Comparison of ENCODE assay signal across 1 cellular context in the genomic region with DNA sequence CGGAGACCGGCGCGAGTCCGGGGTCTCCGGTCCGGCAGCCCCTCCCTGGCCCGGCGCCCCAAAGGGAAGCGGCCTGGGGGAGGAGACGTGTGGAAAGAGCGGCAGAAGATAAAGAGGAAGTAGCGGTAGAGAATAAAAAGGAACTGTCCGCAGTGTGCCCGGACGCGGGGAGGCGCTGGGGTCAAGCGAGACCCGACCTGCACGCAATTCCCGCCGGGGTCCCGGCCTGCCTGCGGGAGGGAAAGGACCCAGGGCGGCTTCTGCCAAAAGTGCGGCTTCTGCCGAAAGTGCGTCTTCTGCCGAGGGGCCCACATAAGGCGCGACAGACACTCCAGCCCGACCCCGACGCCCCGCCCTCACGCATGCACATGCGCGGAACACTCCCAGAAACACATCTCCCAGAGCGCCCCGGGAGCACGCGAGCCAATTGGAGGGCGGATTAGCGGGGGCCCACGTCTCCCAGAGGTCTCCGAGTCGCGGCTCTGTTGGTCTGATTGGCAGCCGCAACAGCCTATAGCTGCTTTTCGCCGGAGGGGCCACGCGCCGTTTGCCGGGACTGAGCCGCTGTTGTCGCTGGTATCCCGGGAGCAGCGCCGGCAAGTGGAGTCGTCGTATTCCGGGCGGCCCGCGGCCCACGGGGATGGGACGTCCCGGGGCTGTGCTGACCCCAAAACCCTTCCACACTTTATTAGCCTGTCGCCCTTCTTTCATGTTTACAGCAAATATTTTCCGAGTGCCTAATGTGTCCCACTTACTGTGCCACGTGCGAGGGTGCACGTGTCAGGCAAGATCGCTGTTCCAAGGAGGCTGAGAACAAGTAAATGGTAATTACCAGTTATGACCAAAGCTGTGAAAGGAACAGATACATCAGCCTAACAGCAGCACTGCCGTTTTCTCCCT.
TF ChIP-seq lines count a peak whose summit lies in the region.

No MANE protein-coding gene starts in this region.

TF ChIP-seq in HepG2, 621 proteins besides CTCF, POLR2A, EP300 and RAD21 (continued from another document and continues in another):
- TF ChIP-seq ZGPAT (CRISPR knock-in tag; IDR thresholded peaks at IDR 0.05), result peak; percentile 34
- TF ChIP-seq HIVEP1 (CRISPR knock-in tag; IDR thresholded peaks at IDR 0.05), result peak; percentile 41
- TF ChIP-seq GABPB1 (CRISPR knock-in tag; IDR thresholded peaks at IDR 0.05), result peak; percentile 90
- TF ChIP-seq RELA (CRISPR knock-in tag; IDR thresholded peaks at IDR 0.05), result no peak
- TF ChIP-seq IRF2 (CRISPR knock-in tag; IDR thresholded peaks at IDR 0.05), result 0 out of 2 replicates have a peak, but pooled peaks have one; percentile 33
- 0 out of 2 replicates have a peak, but pooled peaks have one; percentile 52 for TF ChIP-seq NAIF1 (CRISPR knock-in tag; IDR thresholded peaks at IDR 0.05; ENCODE audit: borderline replicate concordance)
- TF ChIP-seq THRA (CRISPR knock-in tag; IDR thresholded peaks at IDR 0.05; ENCODE audit: borderline replicate concordance), result peak; percentile 9; the same call in 1 of the 2 replicates
- TF ChIP-seq KDM2A (CRISPR knock-in tag; IDR thresholded peaks at IDR 0.05; ENCODE audit: borderline replicate concordance, low read depth), result peak; percentile 85
- peak; percentile 97 for TF ChIP-seq ZNF687 (CRISPR knock-in tag; IDR thresholded peaks at IDR 0.05)
- TF ChIP-seq ZC3H4 (CRISPR knock-in tag; IDR thresholded peaks at IDR 0.05; ENCODE audit: borderline replicate concordance), result peak; percentile 73; the same call in 1 of the 2 replicates
- TF ChIP-seq ZNF292 (CRISPR knock-in tag; IDR thresholded peaks at IDR 0.05; ENCODE audit: borderline replicate concordance, low read depth), result peak; percentile 66; the same call in 1 of the 2 replicates
- no peak; the same call in 1 of the 2 replicates for TF ChIP-seq STAG1 (CRISPR knock-in tag; IDR thresholded peaks at IDR 0.05)
- TF ChIP-seq HNRNPK (IDR thresholded peaks at IDR 0.05; ENCODE audit: low read depth, low read length, poor library complexity, severe bottlenecking), result peak; percentile 32
- TF ChIP-seq LCORL (IDR thresholded peaks at IDR 0.05), result no peak
- TF ChIP-seq LCORL (CRISPR knock-in tag; IDR thresholded peaks at IDR 0.05), result no peak; the same call in 1 of the 2 replicates
- peak; percentile 41; the same call in 1 of the 2 replicates for TF ChIP-seq ZBTB43 (CRISPR knock-in tag; conservative IDR thresholded peaks at IDR 0.05)
- TF ChIP-seq MTF2 (CRISPR knock-in tag; IDR thresholded peaks at IDR 0.05; ENCODE audit: borderline replicate concordance), result 0 out of 2 replicates have a peak, but pooled peaks have one; percentile 30
- peak; percentile 73 for TF ChIP-seq ZFY (CRISPR knock-in tag; IDR thresholded peaks at IDR 0.05)
- TF ChIP-seq NCOA2 (CRISPR knock-in tag; IDR thresholded peaks at IDR 0.05), result peak; percentile 30; the same call in 1 of the 2 replicates
- TF ChIP-seq YEATS4 (CRISPR knock-in tag; IDR thresholded peaks at IDR 0.05; ENCODE audit: borderline replicate concordance), result peak; percentile 95
- peak; percentile 83; the same call in 1 of the 2 replicates for TF ChIP-seq BRCA1 (CRISPR knock-in tag; IDR thresholded peaks at IDR 0.05)
- TF ChIP-seq, protein P1, sequence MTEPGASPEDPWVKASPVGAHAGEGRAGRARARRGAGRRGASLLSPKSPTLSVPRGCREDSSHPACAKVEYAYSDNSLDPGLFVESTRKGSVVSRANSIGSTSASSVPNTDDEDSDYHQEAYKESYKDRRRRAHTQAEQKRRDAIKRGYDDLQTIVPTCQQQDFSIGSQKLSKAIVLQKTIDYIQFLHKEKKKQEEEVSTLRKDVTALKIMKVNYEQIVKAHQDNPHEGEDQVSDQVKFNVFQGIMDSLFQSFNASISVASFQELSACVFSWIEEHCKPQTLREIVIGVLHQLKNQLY (CRISPR knock-in tag; IDR thresholded peaks at IDR 0.05), result peak; percentile 14; the same call in 1 of the 2 replicates
- peak; percentile 97 for TF ChIP-seq MYC (CRISPR knock-in tag; IDR thresholded peaks at IDR 0.05; ENCODE audit: borderline replicate concordance)
- TF ChIP-seq KLF9 (CRISPR knock-in tag; IDR thresholded peaks at IDR 0.05; ENCODE audit: low read depth), result peak; percentile 66; the same call in 1 of the 2 replicates
- TF ChIP-seq ZNF230 (CRISPR knock-in tag; IDR thresholded peaks at IDR 0.05), result peak; percentile 91
- 0 out of 2 replicates have a peak, but pooled peaks have one; percentile 34 for TF ChIP-seq ZNF354B (CRISPR knock-in tag; IDR thresholded peaks at IDR 0.05)
- TF ChIP-seq, protein P2, sequence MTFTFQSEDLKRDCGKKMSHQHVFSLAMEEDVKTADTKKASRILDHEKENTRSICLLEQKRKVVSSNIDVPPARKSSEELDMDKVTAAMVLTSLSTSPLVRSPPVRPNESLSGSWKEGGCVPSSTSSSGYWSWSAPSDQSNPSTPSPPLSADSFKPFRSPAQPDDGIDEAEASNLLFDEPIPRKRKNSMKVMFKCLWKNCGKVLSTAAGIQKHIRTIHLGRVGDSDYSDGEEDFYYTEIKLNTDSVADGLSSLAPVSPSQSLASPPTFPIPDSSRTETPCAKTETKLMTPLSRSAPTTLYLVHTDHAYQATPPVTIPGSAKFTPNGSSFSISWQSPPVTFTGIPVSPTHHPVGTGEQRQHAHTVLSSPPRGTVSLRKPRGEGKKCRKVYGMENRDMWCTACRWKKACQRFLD (CRISPR knock-in tag; IDR thresholded peaks at IDR 0.05; ENCODE audit: borderline replicate concordance), result peak; percentile 33; the same call in 1 of the 2 replicates
- TF ChIP-seq TCF7 (IDR thresholded peaks at IDR 0.05; ENCODE audit: low read depth), result no peak
- no peak; the same call in 1 of the 2 replicates for TF ChIP-seq ZNF543 (CRISPR knock-in tag; IDR thresholded peaks at IDR 0.05)
- TF ChIP-seq ZNF296 (CRISPR knock-in tag; conservative IDR thresholded peaks at IDR 0.05), result 0 out of 2 replicates have a peak, but pooled peaks have one; percentile 13
- TF ChIP-seq TGIF2 (CRISPR knock-in tag; IDR thresholded peaks at IDR 0.05), result 0 out of 2 replicates have a peak, but pooled peaks have one; percentile 33
- TF ChIP-seq FOXK2 (IDR thresholded peaks at IDR 0.05), result peak; percentile 60; the same call in 1 of the 2 replicates
- TF ChIP-seq ZHX2 (IDR thresholded peaks at IDR 0.05; ENCODE audit: low read depth), result peak; percentile 61; the same call in 1 of the 2 replicates
- TF ChIP-seq ZHX2 (CRISPR knock-in tag; IDR thresholded peaks at IDR 0.05; ENCODE audit: borderline replicate concordance), result no peak
